Comparison of ENCODE assay signal across 23 cellular contexts in genomic region chr12:46354799-46355194, GRCh38. TPM values are rescaled to one million over a fixed set of nuclear protein-coding genes. Genes with fewer than 3 reads are reported as not detected.
DNase-seq lines count a peak whose midpoint lies in the region; ATAC-seq, FAIRE-seq and TF ChIP-seq lines count a peak whose summit lies in the region.
"Had no signal": no experiment of that assay in that cellular context is flagged by ENCODE, and none has a peak within 500 bp of the region (broad histone marks: within the 10 kb centered on the region; RNA-seq: fewer than 3 reads in every experiment).

No MANE protein-coding gene starts in this region.

- no peak for DNase-seq in HepG2 (ENCODE audit: low spot score)
- no peak for DNase-seq in right lobe of liver
- DNase-seq in endodermal cell, result peak; percentile 40
- DNase-seq in left kidney (ENCODE audit: low read depth, low spot score), result peak; percentile 76
- no peak for DNase-seq in SHP77 (lab: John Stamatoyannopoulos, UW)
- DNase-seq in NCI-H1930 (lab: John Stamatoyannopoulos, UW), result no peak
- no peak for DNase-seq in COLO668 (lab: John Stamatoyannopoulos, UW; ENCODE audit: unreplicated experiment)
- no peak for DNase-seq in central memory CD4-positive, alpha-beta T cell
- DNase-seq: 8988T, ACHN, BE2C, IMR-90, NCI-H2029 treated with DMSO at 0.1 percent for 48 hours, NCI-H2227 treated with DMSO at 0.1 percent for 48 hours, NCI-H526 treated with DMSO at 0.1 percent for 48 hours, SHP77 treated with DMSO at 0.1 percent for 48 hours had no signal

- CTCF ChIA-PET in HepG2 (lab: Yijun Ruan, JAX; ENCODE audit: low intra/inter-chr PET ratio, low total read pairs), result no interaction called here

- FAIRE-seq in HepG2 (lab: Jason Lieb, UNC), result no peak
- FAIRE-seq: GM18507 had no signal

- peaks cover 12% of the 10 kb centered on the region for H3K36me3 Mint-ChIP-seq in endodermal cell (ENCODE audit: low read depth)

- TF ChIP-seq RAD21 in HepG2 (CRISPR knock-in tag; IDR thresholded peaks at IDR 0.05), result no peak

- H3K36me3 ChIP-seq in HepG2 (replicated peaks in 1 of 2; ENCODE audit: control insufficient read depth in 1 of 2, insufficient read depth in 2 of 2, low read length in 2 of 2), result no peaks in the 10 kb centered on the region; a peak in 2 of 5 replicates
- H3K36me3 ChIP-seq in right lobe of liver, result peaks cover 0 to 16% (median 6%) of the 10 kb centered on the region in 4 donors
- H3K36me3 ChIP-seq in endodermal cell (ENCODE audit: control insufficient read depth, insufficient read depth, low read length), result peaks cover 15% of the 10 kb centered on the region

- no peaks in the 10 kb centered on the region for H3K4me1 Mint-ChIP-seq in endodermal cell

- no peaks in the 10 kb centered on the region for H3K27me3 Mint-ChIP-seq in endodermal cell (ENCODE audit: insufficient read depth)

- BruUV-seq in HepG2 (replicated peaks; lab: Mats Ljungman, UMichigan), result no TSS peak

- H3K4me3 ChIP-seq in HepG2 (replicated peaks in 1 of 3; ENCODE audit: insufficient read depth in 1 of 3, low read depth in 2 of 3, low read length in 3 of 3) (no peak overlapping the region), right lobe of liver (no peak overlapping the region), endodermal cell (ENCODE audit: low read length) (no peak overlapping the region)
- H3K4me3 ChIP-seq: GM23338, HAP-1 had no signal

- H3K4me2 ChIP-seq in HepG2 (ENCODE audit: low read depth, low read length), result peak overlapping the region; percentile 28
- H3K4me2 ChIP-seq: GM23338, KMS-11 had no signal

- no peaks in the 10 kb centered on the region for H3K79me2 ChIP-seq in HepG2 (ENCODE audit: insufficient read depth, low read length)

- no peak overlapping the region for H3K4me3 Mint-ChIP-seq in endodermal cell
- H3K4me3 Mint-ChIP-seq: CD14-positive monocyte, GM23338 had no signal

- H3K9me3 ChIP-seq in HepG2 (ENCODE audit: low read length) (no peaks in the 10 kb centered on the region), right lobe of liver (no peaks in the 10 kb centered on the region), endodermal cell (ENCODE audit: control insufficient read depth, low read length) (no peaks in the 10 kb centered on the region)
- H3K9me3 ChIP-seq: BE2C, HAP-1 had no signal

- H2AFZ ChIP-seq in HepG2 (ENCODE audit: low read length), result no peak overlapping the region
- H2AFZ ChIP-seq: GM23338 had no signal

- H3K9ac ChIP-seq in HepG2 (ENCODE audit: insufficient read depth, low read depth, low read length) (no peak overlapping the region), endodermal cell (ENCODE audit: extremely low read depth, low read length, poor library complexity, severe bottlenecking) (no peak overlapping the region)
- H3K9ac ChIP-seq: KMS-11 had no signal

- POLR2A ChIA-PET in HepG2 (lab: Yijun Ruan, JAX), result no interaction called here

- in situ Hi-C loops in HepG2 (cut with HindIII; ENCODE audit: extremely low pct_ligation_motif_present, low pct_unique_long_range_greater_than_20kb), result loop anchor here (5.0 kb wide), 1 partner anchor 323 kb away; no protein-coding TSS in a partner anchor

- H3K27ac ChIP-seq in HepG2 (ENCODE audit: extremely low read length, insufficient read depth, low read length) (no peak overlapping the region), right lobe of liver (no peak overlapping the region), endodermal cell (ENCODE audit: low read depth, low read length) (no peak overlapping the region)
- H3K27ac ChIP-seq: KMS-11, RWPE1 had no signal

- intact Hi-C loops in HepG2 (cut with micrococcal nuclease; ENCODE audit: unreplicated experiment), result loop anchor here (2.0 to 5.0 kb wide), 2 partner anchors 282 to 323 kb away; no protein-coding TSS in a partner anchor
- intact Hi-C loops in right lobe of liver (cut with DNase I), result loop anchor here in 1 of 2 donors (10.0 kb wide), 1 partner anchor 300 kb away; no protein-coding TSS in a partner anchor

- no peaks in the 10 kb centered on the region for H3K9me3 Mint-ChIP-seq in endodermal cell
- H3K9me3 Mint-ChIP-seq: GM23338 had no signal

- peaks cover 21% of the 10 kb centered on the region for H4K20me1 ChIP-seq in HepG2 (ENCODE audit: insufficient read depth, low read length)

- TF ChIP-seq EP300 in HepG2 (IDR thresholded peaks at IDR 0.05; ENCODE audit: low read depth in 2 of 2, low read length in 2 of 2) (no peak), HepG2 (CRISPR knock-in tag; IDR thresholded peaks at IDR 0.05; ENCODE audit: borderline replicate concordance) (no peak)

- no peak overlapping the region for H3K27ac Mint-ChIP-seq in endodermal cell
- H3K27ac Mint-ChIP-seq: GM23338 had no signal

- peak; percentile 0; the same call in 2 of the 3 replicates for ATAC-seq in HepG2
- no peak for ATAC-seq in right lobe of liver
- ATAC-seq: GM23338, Panc1 had no signal

- 0% methylated on average over 1 of the region's 1 CpG for WGBS in HepG2 (ENCODE audit: low lambda C conversion rate)
- WGBS in right lobe of liver (ENCODE audit: insufficient coverage, low coverage, low lambda C conversion rate, missing lambda C conversion rate), result 25% methylated on average over 1 of the region's 1 CpG
- WGBS in endodermal cell (ENCODE audit: insufficient coverage in 1 of 2, insufficient read length in 1 of 2), 2 experiments, result 100% methylated on average over 1 of the region's 1 CpG; no CpG with 5 or more reads in 1 of the 2 experiments

- TF ChIP-seq CTCF in HepG2 (CRISPR knock-in tag; IDR thresholded peaks at IDR 0.05), result no peak
- no peak for TF ChIP-seq CTCF in right lobe of liver (IDR thresholded peaks at IDR 0.05)
- no peak for TF ChIP-seq CTCF in endodermal cell (conservative IDR thresholded peaks at IDR 0.05)

- H3K27me3 ChIP-seq in HepG2 (ENCODE audit: control insufficient read depth in 1 of 2, insufficient read depth in 2 of 2, low read length in 2 of 2) (peaks cover 0 to under 1% of the 10 kb centered on the region in 2 experiments; a peak in 2 of 5 replicates), right lobe of liver (no peaks in the 10 kb centered on the region), endodermal cell (ENCODE audit: control insufficient read depth, insufficient read depth, low read length, poor library complexity, severe bottlenecking) (no peaks in the 10 kb centered on the region)
- H3K27me3 ChIP-seq: BE2C had no signal

- H3K4me1 ChIP-seq in HepG2 (ENCODE audit: insufficient read depth, low read length), result peaks cover 15% of the 10 kb centered on the region
- H3K4me1 ChIP-seq in right lobe of liver, result peaks cover 0 to 2% (median 0%) of the 10 kb centered on the region in 4 donors
- no peaks in the 10 kb centered on the region for H3K4me1 ChIP-seq in endodermal cell (ENCODE audit: control insufficient read depth, insufficient read depth, low read length)
- H3K4me1 ChIP-seq: HAP-1 had no signal

- TF ChIP-seq POLR2A in HepG2 (IDR thresholded peaks at IDR 0.05; ENCODE audit: insufficient read depth in 1 of 2, low read depth in 2 of 2, low read length in 2 of 2) (no peak), right lobe of liver (IDR thresholded peaks at IDR 0.05) (no peak)

TF ChIP-seq in HepG2, 621 proteins besides CTCF, POLR2A, EP300 and RAD21 (continues in another document):
- no peak for TF ChIP-seq POGZ (CRISPR knock-in tag; IDR thresholded peaks at IDR 0.05)
- no peak for TF ChIP-seq FIP1L1 (IDR thresholded peaks at IDR 0.05; ENCODE audit: borderline replicate concordance, insufficient read depth, low read depth, low read length)
- TF ChIP-seq YY1 (IDR thresholded peaks at IDR 0.05; ENCODE audit: insufficient read depth, insufficient replicate concordance, low read depth, low read length), result no peak
- TF ChIP-seq ZNF652 (CRISPR knock-in tag; IDR thresholded peaks at IDR 0.05; ENCODE audit: borderline replicate concordance, low read depth), result peak; percentile 47; the same call in 1 of the 2 replicates
- TF ChIP-seq ZNF678 (CRISPR knock-in tag; IDR thresholded peaks at IDR 0.05), result no peak
- TF ChIP-seq PAWR (CRISPR knock-in tag; IDR thresholded peaks at IDR 0.05; ENCODE audit: borderline replicate concordance), result no peak

RNA-seq across cellular contexts. Expression of gene SLC38A2, which starts 17.8 kb away (rescaled TPM):
- total RNA-seq in HepG2 (2016; rRNA removed; fragmentation: Illumina TruSeq; extraction: Trizol), result 230 and 368 TPM in 2 replicates
- total RNA-seq in HepG2 (2016; cell fraction: cytosol; rRNA removed; fragmentation: Illumina TruSeq; extraction: Trizol; ENCODE audit: low read depth), result 31.8 and 45.4 TPM in 2 replicates
- total RNA-seq in HepG2 (2016; cell fraction: insoluble cytoplasmic fraction; rRNA removed; fragmentation: Illumina TruSeq; extraction: Trizol), result 210 and 375 TPM in 2 replicates
- total RNA-seq in HepG2 (2016; cell fraction: membrane; rRNA removed; fragmentation: Illumina TruSeq; extraction: Trizol), result 98.8 and 127 TPM in 2 replicates
- total RNA-seq in HepG2 (2016; cell fraction: nucleus; rRNA removed; fragmentation: Illumina TruSeq; extraction: Trizol), result 947 and 961 TPM in 2 replicates
- polyA plus RNA-seq in HepG2 (2011; rRNA removed), result 861 and 880 TPM in 2 replicates
- polyA plus RNA-seq in HepG2 (2011; cell fraction: cytosol; rRNA removed), result 346 and 636 TPM in 2 replicates
- 926 and 1,239 TPM in 2 replicates for polyA plus RNA-seq in HepG2 (2011; cell fraction: nucleus; rRNA removed)
- 836 and 868 TPM in 2 replicates for polyA plus RNA-seq in HepG2 (2012)
- polyA plus RNA-seq in HepG2 (2016; cell fraction: cytosol; fragmentation: Illumina TruSeq; extraction: Trizol; ENCODE audit: low read depth), result 8.1 TPM in 2 replicates
- 138 and 148 TPM in 2 replicates for polyA plus RNA-seq in HepG2 (2016; cell fraction: insoluble cytoplasmic fraction; fragmentation: Illumina TruSeq; extraction: Trizol; ENCODE audit: low read depth)
- 24.1 and 28.9 TPM in 2 replicates for polyA plus RNA-seq in HepG2 (2016; cell fraction: membrane; fragmentation: Illumina TruSeq; extraction: Trizol; ENCODE audit: low read depth)
- 882 and 909 TPM in 2 replicates for polyA plus RNA-seq in HepG2 (2016; cell fraction: nucleus; fragmentation: Illumina TruSeq; extraction: Trizol; ENCODE audit: insufficient read depth, low read depth)
- 406 and 1,055 TPM in 2 replicates for polyA minus RNA-seq in HepG2 (2011; rRNA and poly(A)+ RNA removed; ENCODE audit: low replicate concordance)
- polyA minus RNA-seq in HepG2 (2011; cell fraction: cytosol; rRNA and poly(A)+ RNA removed), result 1,075 and 1,302 TPM in 2 replicates
- 2,125 and 2,864 TPM in 2 replicates for polyA minus RNA-seq in HepG2 (2011; cell fraction: nucleus; rRNA and poly(A)+ RNA removed)
- 100 to 1,000 TPM in 5 of 6 experiments, 10 to 100 TPM in 1; 77.0 to 463 (median 290) TPM for total RNA-seq in right lobe of liver
- total RNA-seq in endodermal cell, result 100 to 1,000 TPM; 156 to 230 TPM
- polyA plus RNA-seq in endodermal cell (2013, experiment 1 of 2), result 185 TPM
- 170 TPM for polyA plus RNA-seq in endodermal cell (2013, experiment 2 of 2)

Comparison
In these comparisons a context has a peak if more than half of its experiments do, and no peak if none do; other contexts are left out.
1. DNase-seq: peak in endodermal cell (single experiment) and left kidney (single experiment); none in HepG2 (single experiment), right lobe of liver (0 of 3), SHP77 (0 of 2), NCI-H1930 (0 of 2), COLO668 (single experiment) and central memory CD4-positive, alpha-beta T cell (single experiment).